In genomic region chr5:179274321-179275315, GRCh38 we compare ENCODE assay signal across 13 cellular contexts.
A peak's percentile ranks its signal among the peaks of the same experiment; 100 is the strongest.
DNase-seq lines count a peak whose midpoint lies in the region; ATAC-seq, FAIRE-seq and TF ChIP-seq lines count a peak whose summit lies in the region.
"Had no signal": no experiment of that assay in that cellular context is flagged by ENCODE, and none has a peak within 500 bp of the region (broad histone marks: within the 10 kb centered on the region; RNA-seq: fewer than 3 reads in every experiment).

No MANE protein-coding gene starts in this region.

- TF ChIP-seq POLR2A in K562 (conservative IDR thresholded peaks at IDR 0.05), result no peak

- in situ Hi-C loops in GM23248 (cut with MboI), result no loop called here
- in situ Hi-C loops in K562 (cut with MboI), result no loop called here

- H4K20me1 ChIP-seq in GM23248 (ENCODE audit: insufficient read depth), result no peaks in the 10 kb centered on the region
- H4K20me1 ChIP-seq in K562 (replicated peaks; ENCODE audit: control insufficient read depth, insufficient read depth, low read length), result no peaks in the 10 kb centered on the region
- no peaks in the 10 kb centered on the region for H4K20me1 ChIP-seq in hepatocyte (ENCODE audit: insufficient read depth, poor library complexity, severe bottlenecking)

- H3K4me3 ChIP-seq in GM23248, result no peak overlapping the region
- H3K4me3 ChIP-seq in K562, result no peak overlapping the region
- H3K4me3 ChIP-seq in hepatocyte, result no peak overlapping the region
- H3K4me3 ChIP-seq in skeletal muscle tissue (ENCODE audit: low read length in 3 of 3), result no peak overlapping the region

- H3K9ac ChIP-seq in GM23248, result peak overlapping the region; percentile 90
- no peak overlapping the region for H3K9ac ChIP-seq in K562 (ENCODE audit: insufficient read depth in 1 of 2, low read depth in 2 of 2, low read length in 2 of 2)
- peak overlapping the region in 2 of 3 donors; percentile 8 to 21 for H3K9ac ChIP-seq in skeletal muscle tissue (ENCODE audit: low read depth in 1 of 3, low read length in 3 of 3)

- CTCF ChIA-PET in K562 (lab: Yijun Ruan, JAX; ENCODE audit: low intra/inter-chr PET ratio), result no interaction called here

- DNase-seq in GM23248 (no peak), K562 (ENCODE audit: extremely low read depth in 1 of 4, low spot score in 3 of 4) (peak in 2 of 4 experiments; percentile 23 to 24), hepatocyte (ENCODE audit: low spot score) (no peak), SIG-M5 (lab: John Stamatoyannopoulos, UW) (no peak), mesenteric fat pad (ENCODE audit: low spot score) (no peak)
- DNase-seq: activated CD8-positive, alpha-beta memory T cell treated with anti-CD3 and anti-CD28 coated beads, Interleukin-2, amount 50 U/mL, for 48 hours; CD4-positive, alpha-beta T cell; NCI-H2227 treated with DMSO at 0.1 percent for 48 hours; SHP77 had no signal

- H3K27me3 ChIP-seq in GM23248 (replicated peaks; ENCODE audit: insufficient read depth) (no peaks in the 10 kb centered on the region), K562 (ENCODE audit: control insufficient read depth in 2 of 2, insufficient read depth in 2 of 2, low read length in 2 of 2) (peaks cover 0 to 15% of the 10 kb centered on the region in 2 experiments; a peak in 2 of 5 replicates), hepatocyte (no peaks in the 10 kb centered on the region), skeletal muscle tissue (ENCODE audit: control insufficient read depth in 3 of 3, insufficient read depth in 3 of 3, low read length in 3 of 3) (peaks cover 0 to 2% (median 0%) of the 10 kb centered on the region in 3 donors)
- H3K27me3 ChIP-seq: neutrophil had no signal

- ATAC-seq in K562, result no peak
- no peak for ATAC-seq in GM21576 (IDR thresholded peaks at IDR 0.05; ENCODE audit: unreplicated experiment)
- ATAC-seq in GM19023 (IDR thresholded peaks at IDR 0.05; ENCODE audit: unreplicated experiment), result no peak

- no peak overlapping the region for H2AFZ ChIP-seq in GM23248
- no peak overlapping the region for H2AFZ ChIP-seq in K562 (ENCODE audit: low read depth, low read length)
- no peak overlapping the region for H2AFZ ChIP-seq in hepatocyte

- intact Hi-C loops in K562 (cut with micrococcal nuclease), result no loop called here

- 94% methylated on average over 25 to 26 of the region's 26 CpGs for WGBS in GM23248 (ENCODE audit: low coverage in 1 of 2, low lambda C conversion rate in 2 of 2, missing lambda C conversion rate in 2 of 2), 2 experiments
- 9% methylated on average over 23 of the region's 26 CpGs for WGBS in K562 (ENCODE audit: insufficient coverage, low coverage, missing lambda C conversion rate)
- 92% methylated on average over 26 of the region's 26 CpGs for WGBS in hepatocyte (ENCODE audit: low lambda C conversion rate, missing lambda C conversion rate)

- H3K27ac ChIP-seq in GM23248, result peak overlapping the region; percentile 99
- no peak overlapping the region for H3K27ac ChIP-seq in K562 (ENCODE audit: extremely low read depth, low read depth, low read length)
- peak overlapping the region; percentile 85 for H3K27ac ChIP-seq in hepatocyte
- H3K27ac ChIP-seq in skeletal muscle tissue (ENCODE audit: low read depth, low read length), result peak overlapping the region; percentile 82
- H3K27ac ChIP-seq: neutrophil had no signal

- no peak for TF ChIP-seq RAD21 in K562 (CRISPR knock-in tag; conservative IDR thresholded peaks at IDR 0.05 in 1 of 2, IDR thresholded peaks at IDR 0.05 in 1 of 2)

- H3K9me3 ChIP-seq in GM23248 (ENCODE audit: low read depth), result no peaks in the 10 kb centered on the region
- H3K9me3 ChIP-seq in K562 (replicated peaks; ENCODE audit: control insufficient read depth, insufficient read depth, low read depth, low read length), result no peaks in the 10 kb centered on the region
- H3K9me3 ChIP-seq in hepatocyte (ENCODE audit: low read depth), result no peaks in the 10 kb centered on the region
- no peaks in the 10 kb centered on the region for H3K9me3 ChIP-seq in skeletal muscle tissue (ENCODE audit: control insufficient read depth in 3 of 3, low read length in 3 of 3)
- H3K9me3 ChIP-seq: neutrophil had no signal

- H3K9me1 ChIP-seq in K562 (ENCODE audit: control insufficient read depth, insufficient read depth, low read length), result no peaks in the 10 kb centered on the region

- BruUV-seq in K562 (replicated peaks; lab: Mats Ljungman, UMichigan), result no TSS peak

- H3F3A ChIP-seq in GM23248 (ENCODE audit: insufficient read depth), result peaks cover 21% of the 10 kb centered on the region; the same call in 1 of the 2 replicates

- peaks cover 70% of the 10 kb centered on the region for H3K79me2 ChIP-seq in GM23248 (ENCODE audit: insufficient read depth)
- H3K79me2 ChIP-seq in K562 (ENCODE audit: control insufficient read depth, insufficient read depth, low read length), result no peaks in the 10 kb centered on the region
- peaks cover 2% of the 10 kb centered on the region for H3K79me2 ChIP-seq in hepatocyte

- no peak for TF ChIP-seq EP300 in K562 (IDR thresholded peaks at IDR 0.05; ENCODE audit: low read length)

- peaks cover 47% of the 10 kb centered on the region for H3K4me1 ChIP-seq in GM23248 (ENCODE audit: insufficient read depth)
- H3K4me1 ChIP-seq in K562 (replicated peaks in 1 of 2; ENCODE audit: control insufficient read depth in 2 of 2, insufficient read depth in 2 of 2, low read length in 2 of 2), result peaks cover 4 to 12% of the 10 kb centered on the region in 2 experiments; a peak in 2 of 5 replicates
- H3K4me1 ChIP-seq in hepatocyte (ENCODE audit: insufficient read depth), result peaks cover 30% of the 10 kb centered on the region
- H3K4me1 ChIP-seq in skeletal muscle tissue (ENCODE audit: control insufficient read depth in 3 of 3, insufficient read depth in 3 of 3, low read length in 3 of 3), result peaks cover 46 to 66% (median 58%) of the 10 kb centered on the region in 3 donors

- H3K9me2 ChIP-seq in GM23248 (ENCODE audit: insufficient read depth) (no peaks in the 10 kb centered on the region), hepatocyte (replicated peaks; ENCODE audit: insufficient read depth) (no peaks in the 10 kb centered on the region)

- POLR2A ChIA-PET in K562 (lab: Yijun Ruan, JAX), result no interaction called here

- FAIRE-seq in K562 (lab: Jason Lieb, UNC), result no peak

- H3K4me2 ChIP-seq in GM23248 (ENCODE audit: unreplicated experiment), result no peak overlapping the region
- H3K4me2 ChIP-seq in K562 (ENCODE audit: insufficient read depth, low read length), result no peak overlapping the region
- no peak overlapping the region for H3K4me2 ChIP-seq in hepatocyte

- TF ChIP-seq CTCF in K562 (IDR thresholded peaks at IDR 0.05 in 2 of 3, conservative IDR thresholded peaks at IDR 0.05 in 1 of 3; ENCODE audit: insufficient read depth in 2 of 3, low read depth in 1 of 3, low read length in 3 of 3) (peak in 1 of 3 experiments; percentile 27; a peak in 1 of 6 replicates), hepatocyte (IDR thresholded peaks at IDR 0.05; ENCODE audit: poor library complexity) (no peak)

- no peaks in the 10 kb centered on the region for H3K36me3 ChIP-seq in GM23248 (ENCODE audit: low read depth)
- no peaks in the 10 kb centered on the region for H3K36me3 ChIP-seq in K562 (ENCODE audit: control insufficient read depth, insufficient read depth, low read length)
- no peaks in the 10 kb centered on the region for H3K36me3 ChIP-seq in hepatocyte (replicated peaks; ENCODE audit: insufficient read depth, low read depth)
- H3K36me3 ChIP-seq in skeletal muscle tissue (ENCODE audit: control insufficient read depth in 3 of 3, insufficient read depth in 3 of 3, low read length in 3 of 3), result no peaks in the 10 kb centered on the region
- H3K36me3 ChIP-seq: neutrophil had no signal

TF ChIP-seq in K562, 482 proteins besides CTCF, POLR2A, EP300 and RAD21:
- TF ChIP-seq CTCFL (IDR thresholded peaks at IDR 0.05; ENCODE audit: borderline replicate concordance, insufficient read depth, low read depth, low read length, poor library complexity, severe bottlenecking) (peak; percentile 49), MAX (CRISPR knock-in tag; IDR thresholded peaks at IDR 0.05) (no peak)
TF ChIP-seq in K562: peak in this region for 1.

Comparison
In these comparisons a context has a peak if more than half of its experiments do, and no peak if none do; other contexts are left out.
1. H3K9ac ChIP-seq: peak in GM23248 (single experiment) and skeletal muscle tissue (2 of 3); none in K562 (0 of 2).